Comparison of ENCODE assay signal across 15 cellular contexts in the genomic region with DNA sequence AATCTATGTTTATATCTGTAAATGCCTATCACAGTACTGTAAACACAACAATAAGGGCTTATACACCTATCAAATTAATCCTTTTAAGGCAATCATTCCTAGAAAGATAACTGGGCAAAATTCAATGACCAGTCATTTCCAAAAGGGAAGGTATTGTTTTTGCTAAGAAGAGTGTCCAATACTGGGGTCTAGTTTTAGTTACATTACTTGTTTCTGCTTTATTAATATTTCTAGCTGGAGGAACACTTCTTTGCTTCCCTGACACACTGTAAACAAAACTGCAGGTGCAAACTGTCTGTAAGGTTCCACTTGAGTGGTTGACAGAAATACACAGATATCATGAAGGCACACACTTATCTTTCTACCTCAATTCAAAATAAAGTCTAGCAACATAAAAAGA.
DNase-seq lines count a peak whose midpoint lies in the region; ATAC-seq, FAIRE-seq and TF ChIP-seq lines count a peak whose summit lies in the region.
"Had no signal": no experiment of that assay in that cellular context is flagged by ENCODE, and none has a peak within 500 bp of the region (broad histone marks: within the 10 kb centered on the region; RNA-seq: fewer than 3 reads in every experiment).

No MANE protein-coding gene starts in this region.

- H3K36me3 Mint-ChIP-seq in HFFc6 (ENCODE audit: low read depth) = peaks cover 47% of the 10 kb centered on the region

- TF ChIP-seq CTCF in HFFc6 (IDR thresholded peaks at IDR 0.05) = no peak
- TF ChIP-seq CTCF in kidney (IDR thresholded peaks at IDR 0.05; ENCODE audit: borderline replicate concordance, extremely low read depth, insufficient read depth) = no peak

- H3K27ac ChIP-seq in kidney (ENCODE audit: low read depth in 2 of 2, low read length in 2 of 2) = no peak overlapping the region
- H3K27ac ChIP-seq: SK-N-MC had no signal

- DNase-seq in DMS53 (lab: John Stamatoyannopoulos, UW) (peak; percentile 91), NCI-H2029 treated with DMSO at 0.1 percent for 48 hours (lab: John Stamatoyannopoulos, UW) (peak; percentile 87), HFFc6 (no peak), kidney (no peak)
- no peak for DNase-seq in activated CD4-positive, alpha-beta T cell treated with anti-CD3 and anti-CD28 coated beads for 1 hour
- DNase-seq in stimulated activated CD4-positive, alpha-beta T cell treated with anti-CD3 and anti-CD28 coated beads, Interleukin-1b, Interleukin-23, amount 100 ng/mL, for 48 hours = no peak
- DNase-seq: activated T-cell treated with anti-CD3 and anti-CD28 coated beads, Interleukin-2, amount 50 U/mL, for 48 hours; CD4-positive, alpha-beta memory T cell; GOT3; MV-4-11 had no signal

- H3K27ac Mint-ChIP-seq in HFFc6 = no peak overlapping the region
- H3K27ac Mint-ChIP-seq: dendritic cell treated with granulocyte-macrophage colony-stimulating factor and Interleukin-4, amounts not matched to agents 40 ng/mL and 50 ng/mL, for 4 days; type B pancreatic cell had no signal

- no peaks in the 10 kb centered on the region for H3K4me1 ChIP-seq in kidney (ENCODE audit: control insufficient read depth in 1 of 2, insufficient read depth in 1 of 2, low read depth in 1 of 2, low read length in 2 of 2)

- peaks cover 2% of the 10 kb centered on the region; the same call in 1 of the 2 replicates for H3K27me3 Mint-ChIP-seq in HFFc6 (ENCODE audit: insufficient read depth)
- H3K27me3 Mint-ChIP-seq: CD4-positive, alpha-beta memory T cell; dendritic cell treated with granulocyte-macrophage colony-stimulating factor and Interleukin-4, amounts not matched to agents 40 ng/mL and 50 ng/mL, for 4 days; type B pancreatic cell had no signal

- peaks cover 0 to 4% of the 10 kb centered on the region in 2 donors for H3K36me3 ChIP-seq in kidney (ENCODE audit: control insufficient read depth in 1 of 2, insufficient read depth in 2 of 2, low read length in 2 of 2)

- H3K9me3 ChIP-seq in kidney (ENCODE audit: control insufficient read depth in 1 of 2, low read length in 2 of 2) = no peaks in the 10 kb centered on the region

- intact Hi-C loops in kidney (cut with DNase I) = no loop called here

- H3K4me1 Mint-ChIP-seq in HFFc6 (ENCODE audit: low read depth) = peaks cover 50% of the 10 kb centered on the region

- no peak overlapping the region for H3K9ac ChIP-seq in kidney (ENCODE audit: low read length in 2 of 2)

- H3K9me3 Mint-ChIP-seq in HFFc6 = no peaks in the 10 kb centered on the region
- H3K9me3 Mint-ChIP-seq: CD4-positive, alpha-beta memory T cell; dendritic cell treated with granulocyte-macrophage colony-stimulating factor and Interleukin-4, amounts not matched to agents 40 ng/mL and 50 ng/mL, for 4 days; type B pancreatic cell had no signal

- H3K4me3 Mint-ChIP-seq in HFFc6 = no peak overlapping the region
- H3K4me3 Mint-ChIP-seq: CD4-positive, alpha-beta memory T cell; dendritic cell treated with granulocyte-macrophage colony-stimulating factor and Interleukin-4, amounts not matched to agents 40 ng/mL and 50 ng/mL, for 4 days; type B pancreatic cell had no signal

- ATAC-seq in GM19324 (IDR thresholded peaks at IDR 0.05; ENCODE audit: low FRiP score, unreplicated experiment) (peak; percentile 74), HG02938 (IDR thresholded peaks at IDR 0.05; ENCODE audit: unreplicated experiment) (peak; percentile 72)

- no peak for FAIRE-seq in kidney (lab: Jason Lieb, UNC)

- H3K4me3 ChIP-seq in kidney (ENCODE audit: low read length in 2 of 2) = no peak overlapping the region
- H3K4me3 ChIP-seq: SK-N-MC had no signal

Comparison
In these comparisons a context has a peak if more than half of its experiments do, and no peak if none do; other contexts are left out.
1. DNase-seq: peak in DMS53 (single experiment) and NCI-H2029 treated with DMSO at 0.1 percent for 48 hours (single experiment); none in activated CD4-positive, alpha-beta T cell treated with anti-CD3 and anti-CD28 coated beads for 1 hour (single experiment), HFFc6 (single experiment), stimulated activated CD4-positive, alpha-beta T cell treated with anti-CD3 and anti-CD28 coated beads, Interleukin-1b, Interleukin-23, amount 100 ng/mL, for 48 hours (single experiment) and kidney (single experiment).